ENCODE assay signal across 19 cellular contexts in genomic region chr13:54357284-54357933, GRCh38.
DNase-seq lines count a peak whose midpoint lies in the region; ATAC-seq, FAIRE-seq and TF ChIP-seq lines count a peak whose summit lies in the region.
"Had no signal": no experiment of that assay in that cellular context is flagged by ENCODE, and none has a peak within 500 bp of the region (broad histone marks: within the 10 kb centered on the region; RNA-seq: fewer than 3 reads in every experiment).

No MANE protein-coding gene starts in this region.

- H3K9me3 ChIP-seq in H9 (ENCODE audit: control insufficient read depth, low read depth, low read length) (no peaks in the 10 kb centered on the region), H1 (ENCODE audit: insufficient read depth in 2 of 2, low read depth in 1 of 2, low read length in 1 of 2) (no peaks in the 10 kb centered on the region)
- H3K9me3 ChIP-seq: Caco-2, MG63 had no signal

- H3K79me2 ChIP-seq in H9 (ENCODE audit: insufficient read depth, low read length) = no peaks in the 10 kb centered on the region
- H3K79me2 ChIP-seq in H1 (ENCODE audit: control insufficient read depth in 1 of 2, insufficient read depth in 2 of 2, low read length in 2 of 2) = no peaks in the 10 kb centered on the region
- H3K79me2 ChIP-seq in mesendoderm (ENCODE audit: control insufficient read depth, insufficient read depth, low read length) = no peaks in the 10 kb centered on the region

- no peak for TF ChIP-seq RAD21 in H1 (IDR thresholded peaks at IDR 0.05 in 1 of 2, conservative IDR thresholded peaks at IDR 0.05 in 1 of 2; ENCODE audit: low read depth in 2 of 2, low read length in 2 of 2)

- H3K36me3 Mint-ChIP-seq in H9 (ENCODE audit: insufficient read depth in 1 of 3, low read depth in 3 of 3) = peaks cover 2 to 18% (median 12%) of the 10 kb centered on the region in 3 experiments

- FAIRE-seq in H1 (lab: Jason Lieb, UNC) = peak; percentile 85
- FAIRE-seq: GM12878, GM19239, HepG2 had no signal

- peak overlapping the region in 3 of 4 experiments; percentile 12 to 46 (median 13); a peak in 3 of 8 replicates for H3K4me3 ChIP-seq in H1 (ENCODE audit: extremely low read depth in 1 of 4, insufficient read depth in 2 of 4, low read depth in 3 of 4, low read length in 4 of 4)
- H3K4me3 ChIP-seq in mesendoderm (ENCODE audit: low read length) = no peak overlapping the region
- H3K4me3 ChIP-seq: GM12878, MG63 had no signal

- H2AK5ac ChIP-seq in H9 (ENCODE audit: insufficient read length, low read length) (no peak overlapping the region), H1 (ENCODE audit: low read depth, low read length) (no peak overlapping the region), mesendoderm (ENCODE audit: low read length) (peak overlapping the region; percentile 83)

- H3K4me2 ChIP-seq in H9 (ENCODE audit: insufficient read depth, insufficient read length, low read length) (peak overlapping the region; percentile 7), H1 (ENCODE audit: insufficient read depth in 1 of 2, low read depth in 2 of 2, low read length in 2 of 2) (peak overlapping the region; percentile 51 to 64), mesendoderm (ENCODE audit: low read length) (no peak overlapping the region)

- H3T11ph ChIP-seq in H9 (ENCODE audit: low read length) = no peak overlapping the region

- no peak overlapping the region for H2AFZ ChIP-seq in H9 (ENCODE audit: low read length)
- no peak overlapping the region for H2AFZ ChIP-seq in H1 (ENCODE audit: low read length)

- H3K9ac ChIP-seq in H9 (ENCODE audit: extremely low read depth, insufficient read length, low read length) (no peak overlapping the region), H1 (replicated peaks in 1 of 4; ENCODE audit: extremely low read depth in 1 of 4, low read depth in 3 of 4, low read length in 3 of 4) (no peak overlapping the region), mesendoderm (ENCODE audit: low read length) (peak overlapping the region; percentile 12)

- H4K5ac ChIP-seq in H9 (ENCODE audit: insufficient read length, low read depth, low read length) (no peak overlapping the region), H1 (ENCODE audit: insufficient read length, low read depth, low read length) (peak overlapping the region; percentile 84), mesendoderm (ENCODE audit: low read length) (no peak overlapping the region)

- no peak overlapping the region for H2BK120ac ChIP-seq in H9 (ENCODE audit: low read depth, low read length, poor library complexity, severe bottlenecking)
- H2BK120ac ChIP-seq in H1 (replicated peaks; ENCODE audit: low read depth, low read length) = peak overlapping the region; percentile 92
- peak overlapping the region; percentile 93 for H2BK120ac ChIP-seq in mesendoderm (ENCODE audit: low read depth, low read length)

- H2BK12ac ChIP-seq in H9 (ENCODE audit: insufficient read length, low read depth, low read length) = no peak overlapping the region
- peak overlapping the region; percentile 89 for H2BK12ac ChIP-seq in H1 (ENCODE audit: low read depth, low read length)

- peak overlapping the region; percentile 31 for H3K27ac ChIP-seq in H9 (ENCODE audit: insufficient read length, low read depth, low read length)
- H3K27ac ChIP-seq in H1 (ENCODE audit: low read depth, low read length) = peak overlapping the region; percentile 66; the same call in 1 of the 2 replicates
- H3K27ac ChIP-seq in mesendoderm (ENCODE audit: low read depth, low read length) = peak overlapping the region; percentile 73

- CTCF ChIA-PET in H1 (lab: Charles Lee; ENCODE audit: partially characterized antibody) = no interaction called here

- H3K36me3 ChIP-seq in H1 (ENCODE audit: control insufficient read depth in 2 of 4, insufficient read depth in 4 of 4, low read length in 3 of 4) = no peaks in the 10 kb centered on the region; a peak in 1 of 8 replicates
- no peaks in the 10 kb centered on the region for H3K36me3 ChIP-seq in mesendoderm (ENCODE audit: control insufficient read depth, insufficient read depth, low read length)
- H3K36me3 ChIP-seq: MG63 had no signal

- no peak overlapping the region for H3K14ac ChIP-seq in H9 (ENCODE audit: insufficient read depth, low read length)
- no peak overlapping the region for H3K14ac ChIP-seq in H1 (ENCODE audit: insufficient read length)

- H3K18ac ChIP-seq in H9 (ENCODE audit: insufficient read length, low read depth, low read length) (no peak overlapping the region), H1 (ENCODE audit: extremely low read depth, low read length) (peak overlapping the region; percentile 82), mesendoderm (ENCODE audit: low read length) (peak overlapping the region; percentile 75)

- H3K56ac ChIP-seq in H9 (ENCODE audit: insufficient read length, low read depth, low read length) (no peak overlapping the region), H1 (replicated peaks; ENCODE audit: insufficient read length, low read depth, low read length) (no peak overlapping the region), mesendoderm (ENCODE audit: low read length) (peak overlapping the region; percentile 78)

- no peak for ATAC-seq in HG02870 (IDR thresholded peaks at IDR 0.05; ENCODE audit: unreplicated experiment)
- ATAC-seq: GM12878, HepG2, PC-3 had no signal

- H4K20me1 ChIP-seq in H9 (ENCODE audit: control insufficient read depth, insufficient read depth, insufficient read length) = no peaks in the 10 kb centered on the region
- no peaks in the 10 kb centered on the region for H4K20me1 ChIP-seq in H1 (replicated peaks in 1 of 2; ENCODE audit: control insufficient read depth in 1 of 2, insufficient read depth in 2 of 2, low read length in 2 of 2)

- no peak overlapping the region for H2BK15ac ChIP-seq in H9 (ENCODE audit: low read depth, low read length)
- peak overlapping the region; percentile 18; the same call in 1 of the 2 replicates for H2BK15ac ChIP-seq in H1 (ENCODE audit: low read length)
- no peak overlapping the region for H2BK15ac ChIP-seq in mesendoderm (replicated peaks; ENCODE audit: low read depth)

- POLR2A ChIA-PET in H1 (lab: Charles Lee; ENCODE audit: partially characterized antibody) = no interaction called here

- H3K23ac ChIP-seq in H9 (ENCODE audit: insufficient read length, low read depth, low read length) (no peak overlapping the region), H1 (ENCODE audit: insufficient read length) (no peak overlapping the region), mesendoderm (ENCODE audit: low read length) (no peak overlapping the region)

- peaks cover 6 to 10% of the 10 kb centered on the region in 2 experiments; a peak in 4 of 5 replicates for H3K9me3 Mint-ChIP-seq in H9

- H2BK5ac ChIP-seq in H9 (ENCODE audit: insufficient read length, low read length) = no peak overlapping the region
- peak overlapping the region; percentile 93 for H2BK5ac ChIP-seq in H1 (ENCODE audit: low read depth, low read length)
- peak overlapping the region; percentile 96 for H2BK5ac ChIP-seq in mesendoderm (ENCODE audit: low read length)

- H3K27me3 ChIP-seq in H9 (ENCODE audit: insufficient read depth, low read length) (no peaks in the 10 kb centered on the region), H1 (replicated peaks in 1 of 4; ENCODE audit: control insufficient read depth in 3 of 4, extremely low read depth in 1 of 4, insufficient read depth in 3 of 4, low read length in 3 of 4) (no peaks in the 10 kb centered on the region), mesendoderm (ENCODE audit: insufficient read depth, low read length, poor library complexity) (no peaks in the 10 kb centered on the region)
- H3K27me3 ChIP-seq: MG63 had no signal

- H3K23me2 ChIP-seq in H9 (ENCODE audit: insufficient read length, low read depth, low read length, poor library complexity, severe bottlenecking) = no peaks in the 10 kb centered on the region
- H3K23me2 ChIP-seq in H1 (ENCODE audit: low read depth, low read length) = no peaks in the 10 kb centered on the region

- peak; percentile 39 for DNase-seq in H9
- peak; percentile 27 for DNase-seq in NCI-H2171 (lab: John Stamatoyannopoulos, UW)
- DNase-seq in H1 (ENCODE audit: low read depth in 1 of 2, low spot score in 2 of 2) = no peak
- DNase-seq in mesendoderm = peak; percentile 34
- DNase-seq in OCI-M1 (lab: John Stamatoyannopoulos, UW) = no peak
- no peak for DNase-seq in activated naive CD4-positive, alpha-beta T cell treated with anti-CD3 and anti-CD28 coated beads, Interleukin-2, amount 50 U/mL, for 16 hours
- DNase-seq in SK-N-DZ (ENCODE audit: low spot score) = no peak
- DNase-seq: Caco-2; MG63; NCI-H1092 treated with DMSO at 0.1 percent for 48 hours; NCI-H187; NCI-H2227 treated with DMSO at 0.1 percent for 48 hours; NCI-H526 treated with DMSO at 0.1 percent for 48 hours; NK-92 treated with Interleukin-12 subunit alpha and Interleukin-12 subunit beta, amount 100 ng/mL, for 24 hours; PC-3 had no signal

- no peak overlapping the region for H2BK20ac ChIP-seq in H9 (ENCODE audit: low read depth, low read length, poor library complexity, severe bottlenecking)
- peak overlapping the region; percentile 51; the same call in 1 of the 2 replicates for H2BK20ac ChIP-seq in H1 (ENCODE audit: low read length)

- H3K27ac Mint-ChIP-seq in H9 = peak overlapping the region; percentile 94 to 97 (median 95)

- H3K27me3 Mint-ChIP-seq in H9 (ENCODE audit: low read depth) = no peaks in the 10 kb centered on the region

- TF ChIP-seq EP300 in H1 (IDR thresholded peaks at IDR 0.05; ENCODE audit: borderline replicate concordance in 1 of 2, low read depth in 2 of 2, low read length in 2 of 2) = no peak

- peaks cover 44 to 45% of the 10 kb centered on the region in 2 experiments for H3K4me1 Mint-ChIP-seq in H9

- H3K4me3 Mint-ChIP-seq in H9 = peak overlapping the region; percentile 44 to 58; a peak in 3 of 5 replicates

- no CpG with 5 or more reads among the region's 5 CpGs for WGBS in H9 (ENCODE audit: extremely low coverage, insufficient read length, low lambda C conversion rate)
- WGBS in H1 (ENCODE audit: extremely low coverage in 1 of 2, insufficient coverage in 1 of 2, insufficient read length in 1 of 2, insufficient replicate concordance in 2 of 2, low coverage in 1 of 2, low lambda C conversion rate in 2 of 2, missing lambda C conversion rate in 1 of 2), 2 experiments = 42% methylated on average over 5 of the region's 5 CpGs; no CpG with 5 or more reads in 1 of the 2 experiments
- no CpG with 5 or more reads among the region's 5 CpGs for WGBS in mesendoderm (ENCODE audit: extremely low coverage, insufficient coverage, low lambda C conversion rate)

- H4K91ac ChIP-seq in H9 (ENCODE audit: insufficient read length, low read depth, low read length) (no peak overlapping the region), H1 (replicated peaks; ENCODE audit: insufficient read length, low read length) (peak overlapping the region; percentile 69)

- H3K4ac ChIP-seq in H9 (ENCODE audit: low read depth, low read length) = no peak overlapping the region
- H3K4ac ChIP-seq in H1 (replicated peaks; ENCODE audit: insufficient read length, low read depth, low read length) = no peak overlapping the region
- peak overlapping the region; percentile 62 for H3K4ac ChIP-seq in mesendoderm (ENCODE audit: low read depth, low read length)

- no peak for TF ChIP-seq CTCF in H9 (conservative IDR thresholded peaks at IDR 0.05)
- TF ChIP-seq CTCF in H1 (IDR thresholded peaks at IDR 0.05; ENCODE audit: control extremely low read depth in 1 of 3, insufficient read depth in 1 of 3, low read depth in 1 of 3, low read length in 3 of 3) = no peak

- TF ChIP-seq POLR2A in H1 (IDR thresholded peaks at IDR 0.05; ENCODE audit: control extremely low read depth in 1 of 2, low read depth in 2 of 2, low read length in 2 of 2) = no peak

- H3K79me1 ChIP-seq in H9 (ENCODE audit: insufficient read depth, low read depth, low read length, poor library complexity, severe bottlenecking) (no peaks in the 10 kb centered on the region), H1 (ENCODE audit: low read depth, low read length) (no peaks in the 10 kb centered on the region), mesendoderm (ENCODE audit: low read length) (no peaks in the 10 kb centered on the region)

- H4K8ac ChIP-seq in H9 (replicated peaks; ENCODE audit: insufficient read length, low read depth, low read length) = no peak overlapping the region
- H4K8ac ChIP-seq in H1 (ENCODE audit: extremely low read depth, insufficient read depth, low read length) = no peak overlapping the region
- no peak overlapping the region for H4K8ac ChIP-seq in mesendoderm (ENCODE audit: low read depth, low read length)

- H3K4me1 ChIP-seq in H9 (ENCODE audit: insufficient read depth, low read length) (peaks cover 2% of the 10 kb centered on the region; the same call in 1 of the 2 replicates), H1 (replicated peaks in 1 of 4; ENCODE audit: control insufficient read depth in 3 of 4, insufficient read depth in 4 of 4, low read length in 3 of 4) (peaks cover 0 to 22% (median 6%) of the 10 kb centered on the region in 4 experiments; a peak in 4 of 7 replicates), mesendoderm (ENCODE audit: control insufficient read depth, low read depth, low read length) (peaks cover 6% of the 10 kb centered on the region)

Comparison
In these comparisons a context has a peak if more than half of its experiments do, and no peak if none do; other contexts are left out.
1. DNase-seq: peak in H9 (single experiment), NCI-H2171 (single experiment) and mesendoderm (single experiment); none in H1 (0 of 2), OCI-M1 (single experiment), activated naive CD4-positive, alpha-beta T cell treated with anti-CD3 and anti-CD28 coated beads, Interleukin-2, amount 50 U/mL, for 16 hours (single experiment) and SK-N-DZ (single experiment).
2. Peak in every context shown above with its lines, with median percentiles within 50 percentile points of each other: H3K27ac ChIP-seq.